13 cellular contexts compared by ENCODE assay signal in the genomic region with DNA sequence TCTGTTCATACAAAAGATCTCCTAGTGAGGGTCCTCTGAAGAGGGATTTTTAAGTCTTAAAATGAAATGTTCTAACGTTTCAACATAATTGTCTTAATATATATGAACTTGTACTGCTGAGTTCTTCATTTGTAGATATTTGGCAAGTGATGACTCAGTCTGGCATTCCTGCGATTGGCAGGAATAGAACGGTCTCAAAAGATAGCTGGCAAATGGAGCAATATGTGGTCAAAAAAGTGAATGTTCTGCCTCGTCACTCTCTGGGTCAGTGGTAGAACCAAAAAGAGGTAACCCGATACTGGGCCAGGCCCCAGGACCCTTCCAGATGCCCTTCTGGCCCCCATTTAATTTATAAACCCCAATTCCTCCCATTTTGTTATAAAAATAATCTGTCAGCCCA. TPM values are rescaled to one million over a fixed set of nuclear protein-coding genes. Genes with fewer than 3 reads are reported as not detected.
DNase-seq lines count a peak whose midpoint lies in the region; ATAC-seq and TF ChIP-seq lines count a peak whose summit lies in the region.
"Had no signal": no experiment of that assay in that cellular context is flagged by ENCODE, and none has a peak within 500 bp of the region (broad histone marks: within the 10 kb centered on the region; RNA-seq: fewer than 3 reads in every experiment).

No MANE protein-coding gene starts in this region.

- no peak for TF ChIP-seq CTCF in cardiac fibroblast (IDR thresholded peaks at IDR 0.05; ENCODE audit: low read depth, low read length)
- no peak for TF ChIP-seq CTCF in omental fat pad (IDR thresholded peaks at IDR 0.05)
- no peak for TF ChIP-seq CTCF in gastroesophageal sphincter (IDR thresholded peaks at IDR 0.05)
- no peak for TF ChIP-seq CTCF in lower leg skin (IDR thresholded peaks at IDR 0.05)

- H3K9me3 ChIP-seq in gastroesophageal sphincter = no peaks in the 10 kb centered on the region

- H3K4me3 ChIP-seq in cardiac fibroblast (replicated peaks in 1 of 2; ENCODE audit: low read depth in 2 of 2, low read length in 2 of 2) (no peak overlapping the region), gastroesophageal sphincter (no peak overlapping the region), lower leg skin (ENCODE audit: low read depth, poor library complexity, severe bottlenecking) (no peak overlapping the region)
- H3K4me3 ChIP-seq: cardiac muscle cell had no signal

- intact Hi-C loops in lower leg skin (cut with DNase I; ENCODE audit: low total_unique reads) = no loop called here

- H3K27ac ChIP-seq in gastroesophageal sphincter = no peak overlapping the region
- H3K27ac ChIP-seq: cardiac muscle cell had no signal

- peaks cover 0 to 13% (median 4%) of the 10 kb centered on the region in 3 donors for H3K4me1 ChIP-seq in gastroesophageal sphincter

- no peaks in the 10 kb centered on the region for H3K36me3 ChIP-seq in gastroesophageal sphincter
- H3K36me3 ChIP-seq: cardiac muscle cell had no signal

- WGBS in gastroesophageal sphincter (ENCODE audit: low coverage in 1 of 2), 2 donors = 75 to 86% methylated on average over 5 of the region's 5 CpGs
- WGBS in lower leg skin, 2 donors = 41 to 51% methylated on average over 5 of the region's 5 CpGs

- H3K27me3 ChIP-seq in gastroesophageal sphincter = no peaks in the 10 kb centered on the region
- H3K27me3 ChIP-seq: cardiac muscle cell had no signal

- TF ChIP-seq POLR2A in gastroesophageal sphincter (IDR thresholded peaks at IDR 0.05) = no peak
- TF ChIP-seq POLR2A in lower leg skin (IDR thresholded peaks at IDR 0.05) = no peak

- TF ChIP-seq EP300 in gastroesophageal sphincter (IDR thresholded peaks at IDR 0.05) = no peak

- peak; percentile 77 for ATAC-seq in omental fat pad (ENCODE audit: low FRiP score)
- ATAC-seq in gastroesophageal sphincter = no peak

- peak; percentile 16 for DNase-seq in GM03348 (ENCODE audit: low spot score)
- DNase-seq in NOMO-1 treated with dmso at 0.1 percent for 144 hours (lab: John Stamatoyannopoulos, UW; ENCODE audit: unreplicated experiment) = peak; percentile 23
- DNase-seq in cardiac fibroblast (ENCODE audit: low read depth in 2 of 2) = peak; percentile 87 to 89
- no peak for DNase-seq in omental fat pad (ENCODE audit: low spot score)
- no peak for DNase-seq in superior temporal gyrus (ENCODE audit: extremely low spot score)
- DNase-seq in SW 1271 (lab: John Stamatoyannopoulos, UW) = no peak
- DNase-seq in lower leg skin (ENCODE audit: low spot score in 2 of 2) = no peak
- DNase-seq: CD8-positive, alpha-beta memory T cell; glutamatergic neuron; NCI-H526 treated with DMSO at 0.1 percent for 48 hours; T-helper 2 cell had no signal

RNA-seq across cellular contexts. Expression of a gene that starts 39.2 kb away (rescaled TPM):
- total RNA-seq in omental fat pad (10 to 100 TPM in 2 of 4 donors, 1 to 10 TPM in 1, under 1 TPM in 1; 0.74 to 25.2 (median 6.5) TPM), gastroesophageal sphincter (1 to 10 TPM; 2.8 to 6.5 (median 4.9) TPM), lower leg skin (1 to 10 TPM in 3 of 4 donors, under 1 TPM in 1; 0.51 to 3.5 (median 1.6) TPM)
- total RNA-seq: cardiac muscle cell; CD8-positive, alpha-beta memory T cell had no signal

Comparison
In these comparisons a context has a peak if more than half of its experiments do, and no peak if none do; other contexts are left out.
1. DNase-seq: peak in GM03348 (single experiment), NOMO-1 treated with dmso at 0.1 percent for 144 hours (single experiment) and cardiac fibroblast (2 of 2); none in omental fat pad (single experiment), superior temporal gyrus (single experiment), SW 1271 (0 of 2) and lower leg skin (0 of 2).